In the genomic region with DNA sequence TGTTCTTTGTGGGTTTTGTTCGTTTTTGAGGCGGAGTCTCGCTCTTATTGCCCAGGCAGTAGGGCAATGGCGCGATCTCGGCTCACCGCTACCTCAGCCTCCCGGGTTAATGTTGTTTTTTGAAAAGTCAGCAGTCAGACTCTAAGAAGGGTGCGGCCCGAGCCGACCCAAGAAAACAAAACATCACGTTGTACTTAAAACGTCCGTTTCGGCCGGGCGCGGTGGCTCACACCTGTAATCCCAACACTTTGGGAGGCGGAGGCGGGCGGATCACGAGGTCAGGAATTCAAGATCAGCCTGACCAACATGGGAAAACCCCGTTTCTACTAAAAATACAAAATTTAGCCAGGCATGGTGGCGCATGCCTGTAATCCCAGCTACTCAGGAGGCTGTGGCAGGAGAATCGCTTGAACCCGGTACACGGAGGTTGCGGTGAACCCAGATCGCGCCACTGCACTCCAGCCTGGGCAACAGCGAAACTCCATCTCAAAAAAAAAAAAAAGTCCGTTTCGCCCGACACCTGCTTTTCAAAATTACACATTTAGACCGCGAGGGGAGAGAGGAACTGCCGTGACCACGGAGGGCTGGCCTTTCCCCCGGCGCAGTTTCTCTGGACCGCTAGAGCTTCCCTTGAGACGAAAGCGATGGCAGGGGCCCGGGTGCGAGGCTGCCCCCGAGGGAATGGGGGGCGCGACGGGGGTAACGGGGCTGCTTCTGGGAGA, we compare ENCODE assay signal across 8 cellular contexts. TPM values are rescaled to one million over a fixed set of nuclear protein-coding genes. Genes with fewer than 3 reads are reported as not detected.
DNase-seq lines count a peak whose midpoint lies in the region; ATAC-seq and TF ChIP-seq lines count a peak whose summit lies in the region.

No MANE protein-coding gene starts in this region.

- H3F3A ChIP-seq in neural progenitor cell (ENCODE audit: low read depth), result peaks cover 5% of the 10 kb centered on the region

- peaks cover 34% of the 10 kb centered on the region for H4K20me1 ChIP-seq in neural progenitor cell (ENCODE audit: low read depth)

- no peaks in the 10 kb centered on the region for H3K9me3 Mint-ChIP-seq in activated T-cell treated with anti-CD3 and anti-CD28 coated beads, Interleukin-2, amount 50 U/mL, for 4 hours
- H3K9me3 Mint-ChIP-seq in neural progenitor cell, result peaks cover 4% of the 10 kb centered on the region

- H3K4me3 ChIP-seq in fibroblast of pulmonary artery (replicated peaks; ENCODE audit: low read depth, low read length), result peak overlapping the region; percentile 88
- H3K4me3 ChIP-seq in neural progenitor cell, result peak overlapping the region; percentile 67

- peak overlapping the region; percentile 29 for H2AFZ ChIP-seq in neural progenitor cell (replicated peaks)

- no peaks in the 10 kb centered on the region for H3K9me3 ChIP-seq in neural progenitor cell (ENCODE audit: low read depth)

- peak overlapping the region; percentile 78 for H3K4me2 ChIP-seq in neural progenitor cell

- H3K79me2 ChIP-seq in neural progenitor cell (ENCODE audit: low read depth), result peaks cover 36% of the 10 kb centered on the region

- no peak overlapping the region for H3K27ac Mint-ChIP-seq in neural progenitor cell

- H3K27ac ChIP-seq in neural progenitor cell, result no peak overlapping the region

- H3K36me3 ChIP-seq in neural progenitor cell, result no peaks in the 10 kb centered on the region

- TF ChIP-seq CTCF in fibroblast of pulmonary artery (IDR thresholded peaks at IDR 0.05; ENCODE audit: low read length, missing control alignments) (no peak), neural progenitor cell (IDR thresholded peaks at IDR 0.05) (no peak)

- peaks cover 12% of the 10 kb centered on the region for H3K4me1 ChIP-seq in neural progenitor cell

- H3K4me3 Mint-ChIP-seq in activated T-cell treated with anti-CD3 and anti-CD28 coated beads, Interleukin-2, amount 50 U/mL, for 4 hours, result peak overlapping the region; percentile 88
- peak overlapping the region; percentile 93 for H3K4me3 Mint-ChIP-seq in neural progenitor cell

- H3K4me1 Mint-ChIP-seq in activated T-cell treated with anti-CD3 and anti-CD28 coated beads, Interleukin-2, amount 50 U/mL, for 4 hours (ENCODE audit: low read depth), result peaks cover 44% of the 10 kb centered on the region
- H3K4me1 Mint-ChIP-seq in neural progenitor cell, result peaks cover 22% of the 10 kb centered on the region

- peak overlapping the region; percentile 36 for H3K9ac ChIP-seq in neural progenitor cell

- peaks cover 9% of the 10 kb centered on the region for H3K36me3 Mint-ChIP-seq in activated T-cell treated with anti-CD3 and anti-CD28 coated beads, Interleukin-2, amount 50 U/mL, for 4 hours (ENCODE audit: insufficient read depth)
- peaks cover 26% of the 10 kb centered on the region for H3K36me3 Mint-ChIP-seq in neural progenitor cell

- DNase-seq in NCI-H2107 treated with DMSO at 0.1 percent for 48 hours (lab: John Stamatoyannopoulos, UW; ENCODE audit: unreplicated experiment) (peak; percentile 8), NCI-H2107 (lab: John Stamatoyannopoulos, UW) (no peak), NCI-H2171 (lab: John Stamatoyannopoulos, UW) (peak; percentile 65), fibroblast of pulmonary artery (ENCODE audit: low read depth) (no peak), neural progenitor cell (ENCODE audit: low spot score) (peak; percentile 59)
- DNase-seq in activated T-cell treated with anti-CD3 and anti-CD28 coated beads, Interleukin-2, amount 50 U/mL, for 4 hours, result peak; percentile 15

- H3K27me3 ChIP-seq in neural progenitor cell, result peaks cover 15% of the 10 kb centered on the region

- H3K27me3 Mint-ChIP-seq in activated T-cell treated with anti-CD3 and anti-CD28 coated beads, Interleukin-2, amount 50 U/mL, for 4 hours (ENCODE audit: low read depth), result no peaks in the 10 kb centered on the region
- peaks cover 9% of the 10 kb centered on the region for H3K27me3 Mint-ChIP-seq in neural progenitor cell (ENCODE audit: insufficient read depth, low read depth)

- ATAC-seq in HG02763 (IDR thresholded peaks at IDR 0.05; ENCODE audit: unreplicated experiment), result peak; percentile 53
- ATAC-seq in activated T-cell treated with anti-CD3 and anti-CD28 coated beads, Interleukin-2, amount 50 U/mL, for 4 hours, result peak; percentile 36 to 41
- no peak for ATAC-seq in HG03469 (IDR thresholded peaks at IDR 0.05; ENCODE audit: unreplicated experiment)

RNA-seq across cellular contexts. Expression of a gene that starts 0.6 kb away (rescaled TPM):
- total RNA-seq in activated T-cell treated with anti-CD3 and anti-CD28 coated beads, Interleukin-2, amount 50 U/mL, for 4 hours, result 10 to 100 TPM; 27.8 to 44.8 (median 30.0) TPM
- 42.8 and 74.7 TPM in 2 replicates for total RNA-seq in neural progenitor cell (ENCODE audit: low replicate concordance)

RNA-seq across cellular contexts. Expression of a gene that starts 35.0 kb away (rescaled TPM):
- not detected for total RNA-seq in activated T-cell treated with anti-CD3 and anti-CD28 coated beads, Interleukin-2, amount 50 U/mL, for 4 hours
- total RNA-seq in neural progenitor cell (ENCODE audit: low replicate concordance), result not detected in 2 replicates

RNA-seq across cellular contexts. Expression of a gene that starts 38.7 kb away (rescaled TPM):
- total RNA-seq in activated T-cell treated with anti-CD3 and anti-CD28 coated beads, Interleukin-2, amount 50 U/mL, for 4 hours, result 10 to 100 TPM; 14.4 to 16.2 (median 14.8) TPM
- total RNA-seq in neural progenitor cell (ENCODE audit: low replicate concordance), result 40.2 and 61.0 TPM in 2 replicates

Comparison
In these comparisons a context has a peak if more than half of its experiments do, and no peak if none do; other contexts are left out.
1. DNase-seq: peak in NCI-H2107 treated with DMSO at 0.1 percent for 48 hours (single experiment), NCI-H2171 (single experiment), activated T-cell treated with anti-CD3 and anti-CD28 coated beads, Interleukin-2, amount 50 U/mL, for 4 hours (single experiment) and neural progenitor cell (single experiment); none in NCI-H2107 (single experiment) and fibroblast of pulmonary artery (single experiment).